In the genomic region with DNA sequence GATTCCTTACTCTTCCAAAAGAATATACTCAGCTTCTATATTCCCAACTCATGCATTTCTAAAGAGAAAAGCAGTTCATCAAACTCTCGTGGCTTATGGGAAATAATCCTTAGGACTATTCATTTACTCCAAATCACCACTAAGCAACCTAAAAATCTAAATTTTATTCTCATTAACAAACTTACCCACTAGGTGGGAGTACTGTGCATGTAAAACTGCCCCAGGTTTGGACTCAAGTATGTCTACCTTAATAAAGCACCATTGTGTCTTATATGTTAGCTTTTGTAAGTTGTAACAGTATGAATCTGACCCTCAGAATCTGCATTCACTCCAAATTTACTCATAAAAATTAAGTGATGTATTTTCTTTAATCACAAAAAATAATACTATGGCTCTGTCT, we compare ENCODE assay signal across 9 cellular contexts. TPM values are rescaled to one million over a fixed set of nuclear protein-coding genes. Genes with fewer than 3 reads are reported as not detected.
A peak's percentile ranks its signal among the peaks of the same experiment; 100 is the strongest.
DNase-seq lines count a peak whose midpoint lies in the region; ATAC-seq and TF ChIP-seq lines count a peak whose summit lies in the region.
"Had no signal": no experiment of that assay in that cellular context is flagged by ENCODE, and none has a peak within 500 bp of the region (broad histone marks: within the 10 kb centered on the region; RNA-seq: fewer than 3 reads in every experiment).

No MANE protein-coding gene starts in this region.

- POLR2A ChIA-PET in HEK293 (lab: Yijun Ruan, JAX) = no interaction called here

- peak overlapping the region; percentile 69 for H3K27ac Mint-ChIP-seq in Calu3 (ENCODE audit: unreplicated experiment)
- no peak overlapping the region for H3K27ac Mint-ChIP-seq in activated CD4-positive, alpha-beta T cell treated with anti-CD3 and anti-CD28 coated beads, Interleukin-2, amount 10 ng/mL, durations not matched to agents 24 days and 14 days
- H3K27ac Mint-ChIP-seq: activated B cell treated with CpG ODN at 0.5 μM for 24 hours had no signal

- H3K9me3 Mint-ChIP-seq in Calu3 (ENCODE audit: low read depth, unreplicated experiment) = peaks cover 2% of the 10 kb centered on the region
- H3K9me3 Mint-ChIP-seq in activated CD4-positive, alpha-beta T cell treated with anti-CD3 and anti-CD28 coated beads, Interleukin-2, amount 10 ng/mL, durations not matched to agents 24 days and 14 days = peaks cover 4% of the 10 kb centered on the region

- CTCF ChIA-PET in Calu3 (lab: Charles Lee) = no interaction called here
- CTCF ChIA-PET in HEK293 (lab: Yijun Ruan, JAX) = interaction anchor here (0.8 to 2.1 kb wide), 6 partner anchors 8 to 274 kb away, joined by 3 to 14 read pairs (median 4); a partner anchor contains a TSS

- H3K4me1 Mint-ChIP-seq in Calu3 (ENCODE audit: low read depth, unreplicated experiment) = peaks cover 25% of the 10 kb centered on the region
- H3K4me1 Mint-ChIP-seq in activated CD4-positive, alpha-beta T cell treated with anti-CD3 and anti-CD28 coated beads, Interleukin-2, amount 10 ng/mL, durations not matched to agents 24 days and 14 days = peaks cover 2% of the 10 kb centered on the region
- H3K4me1 Mint-ChIP-seq: activated B cell treated with CpG ODN at 0.5 μM for 24 hours had no signal

- peaks cover 10% of the 10 kb centered on the region for H3K36me3 Mint-ChIP-seq in Calu3 (ENCODE audit: insufficient read depth, unreplicated experiment)
- H3K36me3 Mint-ChIP-seq in activated CD4-positive, alpha-beta T cell treated with anti-CD3 and anti-CD28 coated beads, Interleukin-2, amount 10 ng/mL, durations not matched to agents 24 days and 14 days (ENCODE audit: low read depth) = peaks cover 50% of the 10 kb centered on the region

- no TSS peak for BruUV-seq in Calu3 (replicated peaks; lab: Mats Ljungman, UMichigan)

- no peaks in the 10 kb centered on the region for H3K27me3 Mint-ChIP-seq in Calu3 (ENCODE audit: unreplicated experiment)
- H3K27me3 Mint-ChIP-seq in activated CD4-positive, alpha-beta T cell treated with anti-CD3 and anti-CD28 coated beads, Interleukin-2, amount 10 ng/mL, durations not matched to agents 24 days and 14 days = no peaks in the 10 kb centered on the region
- H3K27me3 Mint-ChIP-seq: activated B cell treated with CpG ODN at 0.5 μM for 24 hours had no signal

- H3K27ac ChIP-seq in HEK293 (ENCODE audit: extremely low read depth, low read depth, low read length) = no peak overlapping the region

- H3K9me3 ChIP-seq in HEK293 (ENCODE audit: control insufficient read depth, insufficient read depth, low read depth, low read length) = no peaks in the 10 kb centered on the region

- TF ChIP-seq CTCF in Calu3 (IDR thresholded peaks at IDR 0.05; ENCODE audit: unreplicated experiment) (no peak), HEK293 (tag by site-specific recombination; IDR thresholded peaks at IDR 0.05) (no peak)

- intact Hi-C loops in Calu3 (cut with micrococcal nuclease; ENCODE audit: unreplicated experiment) = loop anchor here (10.0 kb wide), 2 partner anchors 163 to 273 kb away; no protein-coding TSS in a partner anchor
- intact Hi-C loops in activated CD4-positive, alpha-beta T cell treated with anti-CD3 and anti-CD28 coated beads, Interleukin-2, amount 10 ng/mL, durations not matched to agents 24 days and 14 days (cut with micrococcal nuclease) = no loop called here

- no peak overlapping the region for H3K4me3 Mint-ChIP-seq in Calu3 (ENCODE audit: low read depth, unreplicated experiment)
- no peak overlapping the region for H3K4me3 Mint-ChIP-seq in activated CD4-positive, alpha-beta T cell treated with anti-CD3 and anti-CD28 coated beads, Interleukin-2, amount 10 ng/mL, durations not matched to agents 24 days and 14 days
- H3K4me3 Mint-ChIP-seq: activated B cell treated with CpG ODN at 0.5 μM for 24 hours had no signal

- H3K4me1 ChIP-seq in HEK293 (ENCODE audit: control insufficient read depth, insufficient read depth, low read length) = no peaks in the 10 kb centered on the region

- H3K4me3 ChIP-seq in HEK293 (ENCODE audit: low read depth, low read length) = no peak overlapping the region

- H3K36me3 ChIP-seq in HEK293 (ENCODE audit: control insufficient read depth in 2 of 2, insufficient read depth in 1 of 2, low read length in 2 of 2) = peaks cover 16 to 83% of the 10 kb centered on the region in 2 experiments

- ATAC-seq in SK-N-SH treated with all-trans-retinoic acid at 6 μM for 48 hours (peak; percentile 81), HG02588 (IDR thresholded peaks at IDR 0.05; ENCODE audit: unreplicated experiment) (no peak)

- DNase-seq in Calu3 (no peak), iPS-NIHi11 (ENCODE audit: low spot score) (peak; percentile 8), activated gamma-delta T cell (lab: John Stamatoyannopoulos, UW) (no peak), NCI-H187 treated with DMSO at 0.1 percent for 48 hours (lab: John Stamatoyannopoulos, UW) (no peak)
- no peak for DNase-seq in activated CD4-positive, alpha-beta T cell treated with anti-CD3 and anti-CD28 coated beads, Interleukin-2, amount 10 ng/mL, durations not matched to agents 24 days and 14 days
- DNase-seq: activated B cell treated with CpG ODN at 0.5 μM for 24 hours had no signal

TF ChIP-seq in HEK293, 187 proteins besides CTCF, POLR2A, EP300 and RAD21:
- TF ChIP-seq ZNF221 (tag by site-specific recombination; IDR thresholded peaks at IDR 0.05; ENCODE audit: borderline replicate concordance) (no peak), ZXDB (tag by site-specific recombination; IDR thresholded peaks at IDR 0.05) (no peak), ZNF654 (tag by site-specific recombination; IDR thresholded peaks at IDR 0.05; ENCODE audit: low read depth) (peak; percentile 14; the same call in 1 of the 2 replicates)

TF ChIP-seq in SK-N-SH treated with all-trans-retinoic acid at 6 μM for 48 hours, 23 proteins besides CTCF, POLR2A, EP300 and RAD21 (continues in another document):
- TF ChIP-seq, protein P1, sequence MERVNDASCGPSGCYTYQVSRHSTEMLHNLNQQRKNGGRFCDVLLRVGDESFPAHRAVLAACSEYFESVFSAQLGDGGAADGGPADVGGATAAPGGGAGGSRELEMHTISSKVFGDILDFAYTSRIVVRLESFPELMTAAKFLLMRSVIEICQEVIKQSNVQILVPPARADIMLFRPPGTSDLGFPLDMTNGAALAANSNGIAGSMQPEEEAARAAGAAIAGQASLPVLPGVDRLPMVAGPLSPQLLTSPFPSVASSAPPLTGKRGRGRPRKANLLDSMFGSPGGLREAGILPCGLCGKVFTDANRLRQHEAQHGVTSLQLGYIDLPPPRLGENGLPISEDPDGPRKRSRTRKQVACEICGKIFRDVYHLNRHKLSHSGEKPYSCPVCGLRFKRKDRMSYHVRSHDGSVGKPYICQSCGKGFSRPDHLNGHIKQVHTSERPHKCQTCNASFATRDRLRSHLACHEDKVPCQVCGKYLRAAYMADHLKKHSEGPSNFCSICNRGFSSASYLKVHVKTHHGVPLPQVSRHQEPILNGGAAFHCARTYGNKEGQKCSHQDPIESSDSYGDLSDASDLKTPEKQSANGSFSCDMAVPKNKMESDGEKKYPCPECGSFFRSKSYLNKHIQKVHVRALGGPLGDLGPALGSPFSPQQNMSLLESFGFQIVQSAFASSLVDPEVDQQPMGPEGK (CRISPR knock-in tag; IDR thresholded peaks at IDR 0.05; ENCODE audit: borderline replicate concordance) = no peak
- no peak for TF ChIP-seq ZNF70 (CRISPR knock-in tag; IDR thresholded peaks at IDR 0.05)
- no peak for TF ChIP-seq ZNF565 (CRISPR knock-in tag; conservative IDR thresholded peaks at IDR 0.05; ENCODE audit: low read depth)
- no peak for TF ChIP-seq TOX (CRISPR knock-in tag; IDR thresholded peaks at IDR 0.05; ENCODE audit: borderline replicate concordance)
- no peak for TF ChIP-seq GLIS3 (CRISPR knock-in tag; IDR thresholded peaks at IDR 0.05)
- no peak for TF ChIP-seq BACH2 (CRISPR knock-in tag; IDR thresholded peaks at IDR 0.05; ENCODE audit: borderline replicate concordance)
- TF ChIP-seq, protein P2, sequence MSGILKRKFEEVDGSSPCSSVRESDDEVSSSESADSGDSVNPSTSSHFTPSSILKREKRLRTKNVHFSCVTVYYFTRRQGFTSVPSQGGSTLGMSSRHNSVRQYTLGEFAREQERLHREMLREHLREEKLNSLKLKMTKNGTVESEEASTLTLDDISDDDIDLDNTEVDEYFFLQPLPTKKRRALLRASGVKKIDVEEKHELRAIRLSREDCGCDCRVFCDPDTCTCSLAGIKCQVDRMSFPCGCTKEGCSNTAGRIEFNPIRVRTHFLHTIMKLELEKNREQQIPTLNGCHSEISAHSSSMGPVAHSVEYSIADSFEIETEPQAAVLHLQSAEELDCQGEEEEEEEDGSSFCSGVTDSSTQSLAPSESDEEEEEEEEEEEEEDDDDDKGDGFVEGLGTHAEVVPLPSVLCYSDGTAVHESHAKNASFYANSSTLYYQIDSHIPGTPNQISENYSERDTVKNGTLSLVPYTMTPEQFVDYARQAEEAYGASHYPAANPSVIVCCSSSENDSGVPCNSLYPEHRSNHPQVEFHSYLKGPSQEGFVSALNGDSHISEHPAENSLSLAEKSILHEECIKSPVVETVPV (CRISPR knock-in tag; IDR thresholded peaks at IDR 0.05) = no peak
- no peak for TF ChIP-seq ZFP3 (CRISPR knock-in tag; IDR thresholded peaks at IDR 0.05)
- TF ChIP-seq, protein P3, sequence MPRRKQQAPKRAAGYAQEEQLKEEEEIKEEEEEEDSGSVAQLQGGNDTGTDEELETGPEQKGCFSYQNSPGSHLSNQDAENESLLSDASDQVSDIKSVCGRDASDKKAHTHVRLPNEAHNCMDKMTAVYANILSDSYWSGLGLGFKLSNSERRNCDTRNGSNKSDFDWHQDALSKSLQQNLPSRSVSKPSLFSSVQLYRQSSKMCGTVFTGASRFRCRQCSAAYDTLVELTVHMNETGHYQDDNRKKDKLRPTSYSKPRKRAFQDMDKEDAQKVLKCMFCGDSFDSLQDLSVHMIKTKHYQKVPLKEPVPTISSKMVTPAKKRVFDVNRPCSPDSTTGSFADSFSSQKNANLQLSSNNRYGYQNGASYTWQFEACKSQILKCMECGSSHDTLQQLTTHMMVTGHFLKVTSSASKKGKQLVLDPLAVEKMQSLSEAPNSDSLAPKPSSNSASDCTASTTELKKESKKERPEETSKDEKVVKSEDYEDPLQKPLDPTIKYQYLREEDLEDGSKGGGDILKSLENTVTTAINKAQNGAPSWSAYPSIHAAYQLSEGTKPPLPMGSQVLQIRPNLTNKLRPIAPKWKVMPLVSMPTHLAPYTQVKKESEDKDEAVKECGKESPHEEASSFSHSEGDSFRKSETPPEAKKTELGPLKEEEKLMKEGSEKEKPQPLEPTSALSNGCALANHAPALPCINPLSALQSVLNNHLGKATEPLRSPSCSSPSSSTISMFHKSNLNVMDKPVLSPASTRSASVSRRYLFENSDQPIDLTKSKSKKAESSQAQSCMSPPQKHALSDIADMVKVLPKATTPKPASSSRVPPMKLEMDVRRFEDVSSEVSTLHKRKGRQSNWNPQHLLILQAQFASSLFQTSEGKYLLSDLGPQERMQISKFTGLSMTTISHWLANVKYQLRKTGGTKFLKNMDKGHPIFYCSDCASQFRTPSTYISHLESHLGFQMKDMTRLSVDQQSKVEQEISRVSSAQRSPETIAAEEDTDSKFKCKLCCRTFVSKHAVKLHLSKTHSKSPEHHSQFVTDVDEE (CRISPR knock-in tag; IDR thresholded peaks at IDR 0.05) = no peak
- no peak for TF ChIP-seq ESRRG (CRISPR knock-in tag; IDR thresholded peaks at IDR 0.05)
- TF ChIP-seq ISL1 (CRISPR knock-in tag; IDR thresholded peaks at IDR 0.05) = no peak

RNA-seq across cellular contexts. Expression of a gene that starts 25.3 kb away (rescaled TPM):
- 20.7 and 25.8 TPM in 2 replicates for total RNA-seq in Calu3 (2022)
- 52.8 and 55.1 TPM in 2 replicates for total RNA-seq in activated CD4-positive, alpha-beta T cell treated with anti-CD3 and anti-CD28 coated beads, Interleukin-2, amount 10 ng/mL, durations not matched to agents 24 days and 14 days
